In genomic region chr1:205286335-205286950, GRCh38 we compare ENCODE assay signal across 10 cellular contexts. TPM values are rescaled to one million over a fixed set of nuclear protein-coding genes. Genes with fewer than 3 reads are reported as not detected.
DNase-seq lines count a peak whose midpoint lies in the region; ATAC-seq, FAIRE-seq and TF ChIP-seq lines count a peak whose summit lies in the region.
"Had no signal": no experiment of that assay in that cellular context is flagged by ENCODE, and none has a peak within 500 bp of the region (broad histone marks: within the 10 kb centered on the region; RNA-seq: fewer than 3 reads in every experiment).

No MANE protein-coding gene starts in this region.

- peak overlapping the region; percentile 54 for H3K9ac ChIP-seq in astrocyte (ENCODE audit: low read length)

- no peak for TF ChIP-seq RAD21 in A549 (conservative IDR thresholded peaks at IDR 0.05 in 1 of 2, IDR thresholded peaks at IDR 0.05 in 1 of 2)

- POLR2A ChIA-PET in A549 (lab: Yijun Ruan, JAX) = interaction anchor here (0.8 to 4.2 kb wide), 2 partner anchors 7 to 13 kb away, joined by 8 to 49 read pairs; no protein-coding TSS in a partner anchor
- POLR2A ChIA-PET in RWPE1 (lab: Yijun Ruan, JAX; ENCODE audit: low non-redundant PET) = no interaction called here

- CTCF ChIA-PET in A549 (lab: Yijun Ruan, JAX) (interaction anchor here (9.9 to 89.2 kb wide), 2 partner anchors 12 to 38 kb away, joined by 161 to 3627 read pairs; partner anchors contain the start of genes KLHDC8A and NUAK2), RWPE1 (lab: Yijun Ruan, JAX) (interaction anchor here (2.9 to 3.1 kb wide), 2 partner anchors 13 to 39 kb away, joined by 11 to 29 read pairs; no protein-coding TSS in a partner anchor)

- no peaks in the 10 kb centered on the region for H3K27me3 Mint-ChIP-seq in astrocyte (ENCODE audit: low read depth, unreplicated experiment)

- H3K4me1 Mint-ChIP-seq in astrocyte (ENCODE audit: low read depth, unreplicated experiment) = peaks cover 53% of the 10 kb centered on the region

- H3K4me1 ChIP-seq in A549 = peaks cover 64% of the 10 kb centered on the region
- H3K4me1 ChIP-seq in astrocyte (ENCODE audit: insufficient read depth, low read length) = peaks cover 50% of the 10 kb centered on the region
- H3K4me1 ChIP-seq in spleen = peaks cover 47 to 100% (median 68%) of the 10 kb centered on the region in 6 donors

- no peaks in the 10 kb centered on the region for H3K36me3 ChIP-seq in astrocyte (ENCODE audit: insufficient read depth, low read length)
- no peaks in the 10 kb centered on the region for H3K36me3 ChIP-seq in spleen
- H3K36me3 ChIP-seq: cardiac muscle cell, thoracic aorta had no signal

- peak overlapping the region; percentile 73; the same call in 1 of the 3 replicates for H3K4me2 ChIP-seq in A549
- peak overlapping the region; percentile 77 for H3K4me2 ChIP-seq in astrocyte (ENCODE audit: low read length)

- H3K9me3 ChIP-seq in A549 (no peaks in the 10 kb centered on the region), astrocyte (ENCODE audit: insufficient read depth, low read depth, low read length) (no peaks in the 10 kb centered on the region), spleen (no peaks in the 10 kb centered on the region)
- H3K9me3 ChIP-seq: thoracic aorta had no signal

- no peak overlapping the region for H3K4me3 ChIP-seq in A549
- no peak overlapping the region for H3K4me3 ChIP-seq in astrocyte (ENCODE audit: insufficient read depth, low read depth, low read length)
- peak overlapping the region in 5 of 8 donors; percentile 6 to 55 (median 15) for H3K4me3 ChIP-seq in spleen
- no peak overlapping the region for H3K4me3 ChIP-seq in dorsolateral prefrontal cortex
- H3K4me3 ChIP-seq: cardiac muscle cell, thoracic aorta had no signal

- peak overlapping the region; percentile 89 for H3K27ac Mint-ChIP-seq in astrocyte (ENCODE audit: unreplicated experiment)

- no peaks in the 10 kb centered on the region for H3K9me3 Mint-ChIP-seq in astrocyte (ENCODE audit: unreplicated experiment)

- H3K4me3 Mint-ChIP-seq in astrocyte (ENCODE audit: unreplicated experiment) = no peak overlapping the region

- 93% methylated on average over 9 of the region's 9 CpGs for WGBS in A549 (ENCODE audit: missing lambda C conversion rate)
- 41 to 56% (median 55%) methylated on average over 8 to 9 of the region's 9 CpGs for WGBS in spleen, 5 donors

- FAIRE-seq in A549 (lab: Jason Lieb, UNC) = no peak
- no peak for FAIRE-seq in astrocyte (lab: Jason Lieb, UNC)

- no peaks in the 10 kb centered on the region for H3K27me3 ChIP-seq in astrocyte (ENCODE audit: insufficient read depth, low read length)
- H3K27me3 ChIP-seq in spleen (replicated peaks in 1 of 7) = no peaks in the 10 kb centered on the region
- H3K27me3 ChIP-seq in dorsolateral prefrontal cortex = no peaks in the 10 kb centered on the region
- H3K27me3 ChIP-seq: cardiac muscle cell had no signal

- no peaks in the 10 kb centered on the region for H3K79me2 ChIP-seq in astrocyte (ENCODE audit: insufficient read depth, low read length)

- no peak for ATAC-seq in A549
- peak; percentile 39 for ATAC-seq in GM21717 (IDR thresholded peaks at IDR 0.05; ENCODE audit: unreplicated experiment)

- no peak overlapping the region for H2AFZ ChIP-seq in astrocyte (ENCODE audit: low read depth, low read length)

- DNase-seq in A549 (ENCODE audit: low read depth in 1 of 2, low spot score in 1 of 2) (no peak), RWPE1 (ENCODE audit: low spot score) (no peak), astrocyte (ENCODE audit: low read depth) (peak; percentile 82), spleen (peak; percentile 89), dorsolateral prefrontal cortex (no peak), COR-L47 (lab: John Stamatoyannopoulos, UW) (no peak), cardiac septum (ENCODE audit: low spot score) (no peak)

- no peak for TF ChIP-seq POLR2A in A549 (IDR thresholded peaks at IDR 0.05; ENCODE audit: low read length)
- TF ChIP-seq POLR2A in spleen (IDR thresholded peaks at IDR 0.05) = no peak

- intact Hi-C loops in spleen (cut with DNase I; ENCODE audit: low total_unique reads) (no loop called here), dorsolateral prefrontal cortex (cut with DNase I) (loop anchor here in 1 of 2 donors (5.0 kb wide), 1 partner anchor 36 kb away; the partner anchor contains the start of gene NUAK2), cardiac septum (cut with DNase I) (no loop called here)

- no peak for TF ChIP-seq CTCF in A549 (IDR thresholded peaks at IDR 0.05)
- TF ChIP-seq CTCF in RWPE1 (conservative IDR thresholded peaks at IDR 0.05; ENCODE audit: low read depth) = no peak
- no peak for TF ChIP-seq CTCF in astrocyte (IDR thresholded peaks at IDR 0.05; ENCODE audit: insufficient read depth, low read depth, low read length)
- TF ChIP-seq CTCF in spleen (IDR thresholded peaks at IDR 0.05 in 8 of 11, conservative IDR thresholded peaks at IDR 0.05 in 3 of 11) = no peak
- TF ChIP-seq CTCF in dorsolateral prefrontal cortex (IDR thresholded peaks at IDR 0.05 in 54 of 56, conservative IDR thresholded peaks at IDR 0.05 in 2 of 56; ENCODE audit: low read depth in 1 of 56, partially characterized antibody in 56 of 56) = no peak

- TF ChIP-seq EP300 in A549 (IDR thresholded peaks at IDR 0.05) = no peak

- H3K27ac ChIP-seq in A549 (peak overlapping the region; percentile 99 to 100), RWPE1 (peak overlapping the region; percentile 97), astrocyte (ENCODE audit: low read depth, low read length) (peak overlapping the region; percentile 76), spleen (peak overlapping the region; percentile 61 to 92 (median 86)), dorsolateral prefrontal cortex (peak overlapping the region in 27 of 59 donors; percentile 2 to 96 (median 89))
- H3K27ac ChIP-seq: cardiac muscle cell, thoracic aorta had no signal

- H3K36me3 Mint-ChIP-seq in astrocyte (ENCODE audit: low read depth, unreplicated experiment) = no peaks in the 10 kb centered on the region

- no peaks in the 10 kb centered on the region for H4K20me1 ChIP-seq in astrocyte (ENCODE audit: insufficient read depth, low read length)

TF ChIP-seq in A549, 52 proteins besides CTCF, POLR2A, EP300 and RAD21:
- TF ChIP-seq ZFP36 (IDR thresholded peaks at IDR 0.05; ENCODE audit: borderline replicate concordance, partially characterized antibody) (peak; percentile 54), CEBPB (IDR thresholded peaks at IDR 0.05) (no peak)
TF ChIP-seq in A549: peak in this region for 1.

RNA-seq across cellular contexts. Expression of gene NUAK2, which starts 35.1 kb away (rescaled TPM):
- polyA plus RNA-seq in A549 (2011; rRNA removed) (22.6 and 29.7 TPM in 2 replicates), A549 (2017; fragmentation: RNase III; extraction: RNeasy Plus Mini Kit Qiagen cat#74134 plus additional on column Dnase treatment) (37.8 to 40.9 TPM (median 38.8 TPM) in 3 replicates), spleen (1 to 10 TPM; 5.7 to 6.6 (median 5.8) TPM)
- polyA plus RNA-seq in A549 (2012; cell fraction: cytosol; rRNA removed) = 31.1 and 44.6 TPM in 2 replicates
- 58.5 and 70.7 TPM in 2 replicates for polyA plus RNA-seq in A549 (2012; cell fraction: nucleus; rRNA removed)
- 34.3 and 54.4 TPM in 2 replicates for polyA minus RNA-seq in A549 (2011; rRNA and poly(A)+ RNA removed)
- total RNA-seq in astrocyte (35.3 and 49.4 TPM in 2 replicates), spleen (10 to 100 TPM in 6 of 7 donors, 1 to 10 TPM in 1; 9.3 to 32.7 (median 20.0) TPM), dorsolateral prefrontal cortex (1 to 10 TPM in 102 of 120 experiments, under 1 TPM in 18; 0.55 to 5.2 (median 1.7) TPM), cardiac septum (0.75 TPM)

RNA-seq across cellular contexts. Expression of gene TMCC2, which starts 58.7 kb away (rescaled TPM):
- polyA plus RNA-seq in A549 (2011; rRNA removed) = 1.6 and 1.7 TPM in 2 replicates
- polyA plus RNA-seq in A549 (2012; cell fraction: cytosol; rRNA removed) = 3.3 and 3.8 TPM in 2 replicates
- polyA plus RNA-seq in A549 (2012; cell fraction: nucleus; rRNA removed) = 4.6 and 5.4 TPM in 2 replicates
- 2.9 to 3.7 TPM (median 3.2 TPM) in 3 replicates for polyA plus RNA-seq in A549 (2017; fragmentation: RNase III; extraction: RNeasy Plus Mini Kit Qiagen cat#74134 plus additional on column Dnase treatment)
- 2.6 and 3.4 TPM in 2 replicates for polyA minus RNA-seq in A549 (2011; rRNA and poly(A)+ RNA removed)
- total RNA-seq in astrocyte = 10.6 and 10.8 TPM in 2 replicates
- 100 to 1,000 TPM in 1 of 7 donors, 10 to 100 TPM in 3, 1 to 10 TPM in 3; 2.9 to 146 (median 11.3) TPM for total RNA-seq in spleen
- 10 to 100 TPM in 1 of 3 donors, 1 to 10 TPM in 1, under 1 TPM in 1; 0.74 to 11.9 (median 1.2) TPM for polyA plus RNA-seq in spleen
- total RNA-seq in dorsolateral prefrontal cortex = 100 to 1,000 TPM in 42 of 120 experiments, 10 to 100 TPM in 78; 52.9 to 143 (median 93.9) TPM
- 4.0 TPM for total RNA-seq in cardiac septum

Comparison
In these comparisons a context has a peak if more than half of its experiments do, and no peak if none do; other contexts are left out.
1. DNase-seq: peak in astrocyte (single experiment) and spleen (single experiment); none in A549 (0 of 2), RWPE1 (single experiment), dorsolateral prefrontal cortex (0 of 10), COR-L47 (single experiment) and cardiac septum (single experiment).
2. H3K4me3 ChIP-seq: peak in spleen (5 of 8); none in A549 (single experiment), astrocyte (single experiment) and dorsolateral prefrontal cortex (0 of 59).